In the genomic region with DNA sequence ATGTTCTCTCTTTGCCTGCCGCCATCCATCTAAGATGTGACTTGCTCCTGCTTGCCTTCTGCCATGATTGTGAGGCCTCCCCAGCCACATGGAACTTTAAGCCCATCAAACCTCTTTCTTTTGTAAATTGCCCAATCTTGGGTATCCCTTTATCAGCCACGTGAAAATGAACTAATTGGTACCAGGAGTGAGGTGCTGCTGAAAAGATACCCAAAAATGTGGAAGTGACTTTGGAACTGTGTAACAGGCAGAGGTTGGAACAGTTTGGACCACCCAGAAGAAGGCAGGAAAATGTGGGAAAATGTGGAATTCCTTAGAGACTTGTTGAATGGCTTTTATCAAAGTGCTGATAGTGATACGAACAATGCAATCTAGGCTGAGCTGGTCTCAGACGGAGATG, we compare ENCODE assay signal across 10 cellular contexts.
"Had no signal": no experiment of that assay in that cellular context is flagged by ENCODE, and none has a peak within 500 bp of the region (broad histone marks: within the 10 kb centered on the region; RNA-seq: fewer than 3 reads in every experiment).

No MANE protein-coding gene starts in this region.

- FAIRE-seq: H1, H54, HepG2 had no signal

- H3K4me3 ChIP-seq: GM23338 had no signal

- H3K27me3 Mint-ChIP-seq: IgD-negative memory B cell had no signal

- ATAC-seq: GM23338, HepG2 had no signal

- H3K4me3 Mint-ChIP-seq: GM23338, H9, HFFc6, IgD-negative memory B cell had no signal

- H3K4me2 ChIP-seq: GM23338 had no signal

- H3K27ac ChIP-seq: HL-60 had no signal

- H3K27ac Mint-ChIP-seq: GM23338, H9, HFFc6 had no signal

- H3K36me3 Mint-ChIP-seq: IgD-negative memory B cell had no signal

- DNase-seq: H9, HCEC 1CT, HFFc6, KG1 had no signal

- H3K4me1 Mint-ChIP-seq: GM23338, H9, IgD-negative memory B cell had no signal

- H2AFZ ChIP-seq: GM23338 had no signal
